ENCODE assay signal across 8 cellular contexts in genomic region chr19:14206737-14207725, GRCh38. TPM values are rescaled to one million over a fixed set of nuclear protein-coding genes. Genes with fewer than 3 reads are reported as not detected.
DNase-seq lines count a peak whose midpoint lies in the region; ATAC-seq, FAIRE-seq and TF ChIP-seq lines count a peak whose summit lies in the region.
"Not testable (repeated sequence)": the region's sequence is repeated elsewhere in the genome, so short reads cannot be mapped to it uniquely, and the experiment has no call there.

No MANE protein-coding gene starts in this region.

- H3K36me3 ChIP-seq in ACC112 (ENCODE audit: insufficient read depth, low read length); SU-DHL-6 (ENCODE audit: low read length); mesenchymal stem cell (ENCODE audit: control insufficient read depth in 1 of 2, insufficient read depth in 2 of 2, low read depth in 1 of 2, low read length in 2 of 2): not testable (repeated sequence)

- peak overlapping the region; percentile 41 for H3K4me2 ChIP-seq in SU-DHL-6 (ENCODE audit: low read depth, low read length, poor library complexity, severe bottlenecking)
- peak overlapping the region; percentile 77 for H3K4me2 ChIP-seq in mesenchymal stem cell (ENCODE audit: low read length, poor library complexity, severe bottlenecking)

- DNase-seq in GM19239 (ENCODE audit: insufficient read length, low spot score) (peak; percentile 83), NCI-H1694 (lab: John Stamatoyannopoulos, UW) (peak; percentile 97), activated gamma-delta T cell treated with Interleukin-2 at 50 U/mL for 16 hours (peak; percentile 82), mesenchymal stem cell (peak; percentile 98)
- peak; percentile 83 for DNase-seq in stimulated activated CD4-positive, alpha-beta T cell treated with anti-CD3 and anti-CD28 coated beads, Interleukin-1b, Interleukin-23, amount 100 ng/mL, for 48 hours

- H3K27me3 ChIP-seq in ACC112 (ENCODE audit: insufficient read depth, low read length) (peaks cover 27% of the 10 kb centered on the region; the same call in 1 of the 2 replicates), mesenchymal stem cell (ENCODE audit: control insufficient read depth in 1 of 2, insufficient read depth in 1 of 2, low read length in 2 of 2) (peaks cover 0 to 20% of the 10 kb centered on the region in 2 experiments)
- H3K27me3 ChIP-seq in SU-DHL-6 (ENCODE audit: low read length): not testable (repeated sequence)

- peak overlapping the region; percentile 38 to 84 for H2BK12ac ChIP-seq in mesenchymal stem cell (ENCODE audit: low read length in 2 of 2)

- not testable (repeated sequence) for H3F3A ChIP-seq in SU-DHL-6 (ENCODE audit: insufficient read depth)

- not testable (repeated sequence) for H3K79me1 ChIP-seq in mesenchymal stem cell (replicated peaks; ENCODE audit: low read length, poor library complexity, severe bottlenecking)

- H4K8ac ChIP-seq in mesenchymal stem cell (ENCODE audit: low read length): peak overlapping the region; percentile 49

- peak; percentile 75 for ATAC-seq in esophagus mucosa

- not testable (repeated sequence) for H3K9ac ChIP-seq in SU-DHL-6 (ENCODE audit: low read length)
- peak overlapping the region; percentile 75 for H3K9ac ChIP-seq in mesenchymal stem cell (ENCODE audit: low read length)

- not testable (repeated sequence) for H3K9me3 ChIP-seq in SU-DHL-6 (ENCODE audit: insufficient read depth, low read length); mesenchymal stem cell (ENCODE audit: control insufficient read depth, low read length)

- under 1% methylated on average over 51 of the region's 89 CpGs for WGBS in mesenchymal stem cell

- H3K14ac ChIP-seq in mesenchymal stem cell (ENCODE audit: low read length in 2 of 2): not testable (repeated sequence)

- not testable (repeated sequence) for H2BK15ac ChIP-seq in mesenchymal stem cell (ENCODE audit: low read depth, poor library complexity, severe bottlenecking)

- not testable (repeated sequence) for H3K27ac ChIP-seq in ACC112 (ENCODE audit: low read depth, low read length); SU-DHL-6 (ENCODE audit: low read depth, low read length)
- peak overlapping the region; percentile 90 for H3K27ac ChIP-seq in mesenchymal stem cell (ENCODE audit: low read length, poor library complexity, severe bottlenecking)

- peak; percentile 78 for FAIRE-seq in GM19239 (lab: Jason Lieb, UNC)

- H3K9me2 ChIP-seq in SU-DHL-6 (replicated peaks; ENCODE audit: insufficient read depth, low read length): not testable (repeated sequence)

- peak overlapping the region; percentile 73 for H2BK120ac ChIP-seq in mesenchymal stem cell (ENCODE audit: low read depth, low read length)

- TF ChIP-seq CTCF in SU-DHL-6 (IDR thresholded peaks at IDR 0.05; ENCODE audit: insufficient read depth, low read length, poor library complexity, severe bottlenecking): not testable (repeated sequence)

- H2AFZ ChIP-seq in ACC112 (ENCODE audit: low read length, unreplicated experiment); SU-DHL-6 (ENCODE audit: low read depth, low read length, severe bottlenecking): not testable (repeated sequence)
- H2AFZ ChIP-seq in mesenchymal stem cell (ENCODE audit: low read depth, low read length): peak overlapping the region; percentile 66

- H3K4me3 ChIP-seq in ACC112 (ENCODE audit: low read depth, low read length) (peak overlapping the region; percentile 68), mesenchymal stem cell (ENCODE audit: insufficient read depth in 1 of 2, low read depth in 1 of 2, low read length in 2 of 2) (peak overlapping the region; percentile 75 to 79)
- not testable (repeated sequence) for H3K4me3 ChIP-seq in SU-DHL-6 (ENCODE audit: insufficient read depth, low read length, poor library complexity, severe bottlenecking)

- not testable (repeated sequence) for H2AK5ac ChIP-seq in mesenchymal stem cell (ENCODE audit: low read length, severe bottlenecking)

- H4K91ac ChIP-seq in mesenchymal stem cell (ENCODE audit: low read length): peak overlapping the region; percentile 50

- H3K18ac ChIP-seq in mesenchymal stem cell (ENCODE audit: low read depth in 1 of 2, low read length in 2 of 2): peak overlapping the region; percentile 75 to 80

- not testable (repeated sequence) for H3K23ac ChIP-seq in mesenchymal stem cell (ENCODE audit: low read length in 2 of 2)

- H3K4me1 ChIP-seq in ACC112 (ENCODE audit: control insufficient read depth, insufficient read depth, low read length, unreplicated experiment): not testable (repeated sequence)
- peaks cover 16% of the 10 kb centered on the region for H3K4me1 ChIP-seq in mesenchymal stem cell (ENCODE audit: control insufficient read depth, insufficient read depth, low read depth, low read length)

- H2BK5ac ChIP-seq in mesenchymal stem cell (ENCODE audit: low read depth, low read length, poor library complexity, severe bottlenecking): not testable (repeated sequence)

- H3K79me2 ChIP-seq in ACC112 (ENCODE audit: control insufficient read depth, insufficient read depth, low read length, unreplicated experiment); SU-DHL-6 (ENCODE audit: insufficient read depth, low read length): not testable (repeated sequence)

- H4K20me1 ChIP-seq in SU-DHL-6 (ENCODE audit: low read depth, low read length): not testable (repeated sequence)

- peak overlapping the region in 1 of 2 experiments; percentile 41 for H3K4ac ChIP-seq in mesenchymal stem cell (ENCODE audit: low read depth in 1 of 2, low read length in 2 of 2)

RNA-seq across cellular contexts. Expression of gene ADGRL1, which starts 1.1 kb away (rescaled TPM):
- 5.5 TPM for total RNA-seq in esophagus mucosa
- 8.3 TPM for polyA plus RNA-seq in mesenchymal stem cell (2013, experiment 1 of 2)
- 9.0 TPM for polyA plus RNA-seq in mesenchymal stem cell (2013, experiment 2 of 2)
